Comparison of ENCODE assay signal across 8 cellular contexts in genomic region chr19:58326914-58327726, GRCh38. TPM values are rescaled to one million over a fixed set of nuclear protein-coding genes. Genes with fewer than 3 reads are reported as not detected.
DNase-seq lines count a peak whose midpoint lies in the region; ATAC-seq and TF ChIP-seq lines count a peak whose summit lies in the region.

Gene ZSCAN22 (plus strand): TSS chr19:58326994. CDS start chr19:58334803, 7,809 bp downstream.

- H3K4me3 Mint-ChIP-seq in neural progenitor cell, result no peak within 1 kb of the TSS

- no peak for TF ChIP-seq CTCF in Loucy (conservative IDR thresholded peaks at IDR 0.05; ENCODE audit: low read length)
- no peak for TF ChIP-seq CTCF in RWPE2 (IDR thresholded peaks at IDR 0.05; ENCODE audit: poor library complexity, severe bottlenecking)
- TF ChIP-seq CTCF in foreskin keratinocyte (conservative IDR thresholded peaks at IDR 0.05), result no peak
- TF ChIP-seq CTCF in neural progenitor cell (IDR thresholded peaks at IDR 0.05), result no peak
- peak in 1 of 7 experiments; percentile 30 for TF ChIP-seq CTCF in stomach (IDR thresholded peaks at IDR 0.05)

- peaks cover 16% of the 10 kb centered on the region for H3K4me1 Mint-ChIP-seq in neural progenitor cell

- intact Hi-C loops in stomach (cut with DNase I; ENCODE audit: low total_unique reads), result no loop called here

- peaks cover 1% of the 10 kb centered on the region for H3K36me3 ChIP-seq in H7 (replicated peaks; ENCODE audit: control insufficient read depth, insufficient read depth, low read length)
- no peaks in the 10 kb centered on the region for H3K36me3 ChIP-seq in Loucy (ENCODE audit: insufficient read depth, low read length)
- H3K36me3 ChIP-seq in RWPE2 (ENCODE audit: low read depth), result no peaks in the 10 kb centered on the region
- no peaks in the 10 kb centered on the region for H3K36me3 ChIP-seq in neural progenitor cell
- peaks cover 0 to 10% (median 6%) of the 10 kb centered on the region in 4 donors for H3K36me3 ChIP-seq in stomach

- H2AFZ ChIP-seq in Loucy (ENCODE audit: low read length), result peak within 1 kb of the TSS; percentile 92
- peak within 1 kb of the TSS; percentile 98 for H2AFZ ChIP-seq in neural progenitor cell (replicated peaks)

- H3K4me3 ChIP-seq in H7 (ENCODE audit: insufficient read depth, low read depth, low read length) (peak within 1 kb of the TSS; percentile 80), Loucy (ENCODE audit: low read length, poor library complexity, severe bottlenecking) (peak within 1 kb of the TSS; percentile 80), RWPE2 (ENCODE audit: severe bottlenecking) (peak within 1 kb of the TSS; percentile 75), neural progenitor cell (peak within 1 kb of the TSS; percentile 82), stomach (peak within 1 kb of the TSS; percentile 57 to 79 (median 67))

- H3K9me3 ChIP-seq in Loucy (ENCODE audit: insufficient read depth, low read depth, low read length) (no peaks in the 10 kb centered on the region), RWPE2 (ENCODE audit: severe bottlenecking) (no peaks in the 10 kb centered on the region), neural progenitor cell (ENCODE audit: low read depth) (no peaks in the 10 kb centered on the region), stomach (no peaks in the 10 kb centered on the region)

- no peaks in the 10 kb centered on the region for H3K9me3 Mint-ChIP-seq in neural progenitor cell

- H3K4me2 ChIP-seq in Loucy (ENCODE audit: low read depth, low read length, poor library complexity, severe bottlenecking) (peak within 1 kb of the TSS; percentile 78), neural progenitor cell (peak within 1 kb of the TSS; percentile 87)

- no peaks in the 10 kb centered on the region for H3F3A ChIP-seq in Loucy (ENCODE audit: low read depth)
- no peaks in the 10 kb centered on the region for H3F3A ChIP-seq in neural progenitor cell (ENCODE audit: low read depth)

- H4K20me1 ChIP-seq in Loucy (ENCODE audit: insufficient read depth, low read length, poor library complexity, severe bottlenecking), result no peaks in the 10 kb centered on the region
- peaks cover 7% of the 10 kb centered on the region for H4K20me1 ChIP-seq in neural progenitor cell (ENCODE audit: low read depth)

- H3K4me1 ChIP-seq in Loucy (ENCODE audit: insufficient read depth, low read length, poor library complexity, severe bottlenecking) (peaks cover 29% of the 10 kb centered on the region), RWPE2 (ENCODE audit: insufficient read depth, poor library complexity, severe bottlenecking) (no peaks in the 10 kb centered on the region), foreskin keratinocyte (peaks cover 4% of the 10 kb centered on the region), neural progenitor cell (peaks cover 5% of the 10 kb centered on the region), stomach (peaks cover 14 to 39% (median 32%) of the 10 kb centered on the region in 4 donors)

- in situ Hi-C loops in G401 (cut with HindIII; ENCODE audit: low sequenced_read_pairs), result no loop called here

- peaks cover 18% of the 10 kb centered on the region; the same call in 1 of the 2 replicates for H3K79me2 ChIP-seq in Loucy (ENCODE audit: insufficient read depth, low read length)
- peaks cover 19% of the 10 kb centered on the region for H3K79me2 ChIP-seq in neural progenitor cell (ENCODE audit: low read depth)

- no peak for TF ChIP-seq POLR2A in stomach (IDR thresholded peaks at IDR 0.05)

- WGBS in stomach, 5 donors, result 0 to 1% (median 0%) methylated on average over 31 to 62 of the region's 62 CpGs

- H3K27me3 ChIP-seq in H7 (ENCODE audit: control insufficient read depth, insufficient read depth, low read length) (no peaks in the 10 kb centered on the region), Loucy (ENCODE audit: insufficient read depth, low read length, poor library complexity, severe bottlenecking) (no peaks in the 10 kb centered on the region), RWPE2 (ENCODE audit: insufficient read depth, poor library complexity, severe bottlenecking) (no peaks in the 10 kb centered on the region), foreskin keratinocyte (no peaks in the 10 kb centered on the region), neural progenitor cell (no peaks in the 10 kb centered on the region), stomach (no peaks in the 10 kb centered on the region)

- DNase-seq in G401 (ENCODE audit: low spot score) (peak; percentile 97), H7 (peak; percentile 97), RWPE2 (ENCODE audit: low spot score) (peak; percentile 96), foreskin keratinocyte (peak; percentile 94 to 97), neural progenitor cell (ENCODE audit: low spot score) (peak; percentile 98), stomach (peak; percentile 97)
- peak; percentile 78 for DNase-seq in activated effector memory CD4-positive, alpha-beta T cell treated with Interleukin-2 at 50 U/mL for 16 hours

- H3K27ac ChIP-seq in RWPE2 (ENCODE audit: poor library complexity, severe bottlenecking), result peak within 1 kb of the TSS; percentile 44
- H3K27ac ChIP-seq in foreskin keratinocyte, result peak within 1 kb of the TSS; percentile 77
- no peak within 1 kb of the TSS for H3K27ac ChIP-seq in neural progenitor cell
- peak within 1 kb of the TSS; percentile 87 to 99 (median 92) for H3K27ac ChIP-seq in stomach

- H3K36me3 Mint-ChIP-seq in neural progenitor cell, result peaks cover 5% of the 10 kb centered on the region

- H3K9me2 ChIP-seq in Loucy (replicated peaks; ENCODE audit: low read depth, low read length), result no peaks in the 10 kb centered on the region

- ATAC-seq in RWPE2 (ENCODE audit: low read depth) (peak; percentile 90), foreskin keratinocyte (peak; percentile 85)

- no peak for TF ChIP-seq EP300 in stomach (IDR thresholded peaks at IDR 0.05)

- no peaks in the 10 kb centered on the region for H3K27me3 Mint-ChIP-seq in neural progenitor cell (ENCODE audit: insufficient read depth, low read depth)

- peak within 1 kb of the TSS; percentile 82 for H3K9ac ChIP-seq in Loucy (ENCODE audit: low read depth, low read length, poor library complexity, severe bottlenecking)
- peak within 1 kb of the TSS; percentile 62 for H3K9ac ChIP-seq in neural progenitor cell

- H3K27ac Mint-ChIP-seq in neural progenitor cell, result no peak within 1 kb of the TSS

RNA-seq across cellular contexts. Expression of gene ZSCAN22, which starts in this region (rescaled TPM):
- 2.9 and 3.7 TPM in 2 replicates for total RNA-seq in G401 (2014; rRNA removed; shearing (Covaris generic))
- 2.6 and 2.7 TPM in 2 replicates for total RNA-seq in H7 (2014; rRNA removed; shearing (Covaris generic))
- total RNA-seq in foreskin keratinocyte, result 2.9 and 3.6 TPM in 2 replicates
- 1.0 and 1.3 TPM in 2 replicates for polyA plus RNA-seq in foreskin keratinocyte
- total RNA-seq in neural progenitor cell (ENCODE audit: low replicate concordance), result 1.5 and 2.4 TPM in 2 replicates
- 1 to 10 TPM in 3 of 5 donors, under 1 TPM in 1, not detected in 1; 0.45 to 5.2 (median 1.6) TPM for total RNA-seq in stomach
- 1 to 10 TPM in 1 of 3 donors, under 1 TPM in 2; 0.75 to 1.4 (median 0.83) TPM for polyA plus RNA-seq in stomach
